Comparison of ENCODE assay signal across 17 cellular contexts in genomic region chr2:176121377-176122111, GRCh38. TPM values are rescaled to one million over a fixed set of nuclear protein-coding genes. Genes with fewer than 3 reads are reported as not detected.
DNase-seq lines count a peak whose midpoint lies in the region; ATAC-seq, FAIRE-seq and TF ChIP-seq lines count a peak whose summit lies in the region.
"Had no signal": no experiment of that assay in that cellular context is flagged by ENCODE, and none has a peak within 500 bp of the region (broad histone marks: within the 10 kb centered on the region; RNA-seq: fewer than 3 reads in every experiment).

No MANE protein-coding gene starts in this region.

- H3K27ac ChIP-seq in endothelial cell of umbilical vein (ENCODE audit: insufficient read depth, low read depth, low read length) (no peak overlapping the region), osteoblast (ENCODE audit: low read depth, low read length) (no peak overlapping the region), vagina (peak overlapping the region; percentile 77)

- dilution Hi-C loops in endothelial cell of umbilical vein (cut with MboI; ENCODE audit: extremely low pct_ligation_motif_present, low sequenced_read_pairs), result no loop called here

- H3K4me3 ChIP-seq in endothelial cell of umbilical vein (replicated peaks in 1 of 3; ENCODE audit: insufficient read depth in 1 of 3, low read depth in 1 of 3, low read length in 3 of 3) (peak overlapping the region in 2 of 3 experiments; percentile 49 to 61), osteoblast (ENCODE audit: insufficient read depth, low read length) (peak overlapping the region; percentile 76), vagina (peak overlapping the region; percentile 33 to 47)

- TF ChIP-seq POLR2A in endothelial cell of umbilical vein (IDR thresholded peaks at IDR 0.05; ENCODE audit: low read depth, low read length) (no peak), vagina (IDR thresholded peaks at IDR 0.05) (no peak)

- peak overlapping the region; percentile 80 for H3K4me2 ChIP-seq in endothelial cell of umbilical vein (ENCODE audit: insufficient read depth, low read length)
- peak overlapping the region; percentile 87 for H3K4me2 ChIP-seq in osteoblast (ENCODE audit: insufficient read depth, low read length)

- H3K27me3 ChIP-seq in endothelial cell of umbilical vein (ENCODE audit: control insufficient read depth in 2 of 2, insufficient read depth in 2 of 2, low read length in 2 of 2) (peaks cover 50 to 60% of the 10 kb centered on the region in 2 experiments), osteoblast (ENCODE audit: insufficient read depth, low read length) (peaks cover 77% of the 10 kb centered on the region), vagina (no peaks in the 10 kb centered on the region)

- H3K36me3 Mint-ChIP-seq in activated naive CD8-positive, alpha-beta T cell, result peaks cover 5% of the 10 kb centered on the region
- peaks cover 4% of the 10 kb centered on the region for H3K36me3 Mint-ChIP-seq in activated naive CD8-positive, alpha-beta T cell treated with anti-CD3 and anti-CD28 coated beads, Interleukin-2, amount 50 U/mL, for 24 hours (ENCODE audit: low read depth)
- no peaks in the 10 kb centered on the region for H3K36me3 Mint-ChIP-seq in activated CD4-positive, alpha-beta T cell treated with anti-CD3 and anti-CD28 coated beads for 36 hours (ENCODE audit: low read depth)

- BruUV-seq in endothelial cell of umbilical vein (replicated peaks; lab: Mats Ljungman, UMichigan), result no TSS peak

- H2AFZ ChIP-seq in endothelial cell of umbilical vein (ENCODE audit: low read depth, low read length), result no peak overlapping the region
- H2AFZ ChIP-seq in osteoblast (ENCODE audit: low read length), result no peak overlapping the region

- H3K4me1 Mint-ChIP-seq in activated naive CD8-positive, alpha-beta T cell (ENCODE audit: low read depth), result peaks cover 11% of the 10 kb centered on the region
- H3K4me1 Mint-ChIP-seq in activated naive CD8-positive, alpha-beta T cell treated with anti-CD3 and anti-CD28 coated beads, Interleukin-2, amount 50 U/mL, for 24 hours, result peaks cover 9% of the 10 kb centered on the region
- peaks cover 7% of the 10 kb centered on the region for H3K4me1 Mint-ChIP-seq in activated CD4-positive, alpha-beta T cell treated with anti-CD3 and anti-CD28 coated beads for 36 hours

- H3K27me3 Mint-ChIP-seq in activated naive CD8-positive, alpha-beta T cell, result peaks cover 57% of the 10 kb centered on the region
- peaks cover 84% of the 10 kb centered on the region for H3K27me3 Mint-ChIP-seq in activated naive CD8-positive, alpha-beta T cell treated with anti-CD3 and anti-CD28 coated beads, Interleukin-2, amount 50 U/mL, for 24 hours
- peaks cover 72% of the 10 kb centered on the region for H3K27me3 Mint-ChIP-seq in activated CD4-positive, alpha-beta T cell treated with anti-CD3 and anti-CD28 coated beads for 36 hours

- H3K79me2 ChIP-seq in endothelial cell of umbilical vein (ENCODE audit: control insufficient read depth, insufficient read depth, low read length) (no peaks in the 10 kb centered on the region), osteoblast (ENCODE audit: insufficient read depth, low read length) (no peaks in the 10 kb centered on the region)

- FAIRE-seq in endothelial cell of umbilical vein (lab: Jason Lieb, UNC), result no peak

- peak overlapping the region; percentile 17 for H3K4me3 Mint-ChIP-seq in activated naive CD8-positive, alpha-beta T cell
- no peak overlapping the region for H3K4me3 Mint-ChIP-seq in activated naive CD8-positive, alpha-beta T cell treated with anti-CD3 and anti-CD28 coated beads, Interleukin-2, amount 50 U/mL, for 24 hours
- H3K4me3 Mint-ChIP-seq in activated CD4-positive, alpha-beta T cell treated with anti-CD3 and anti-CD28 coated beads for 36 hours, result no peak overlapping the region

- H3K9me1 ChIP-seq in endothelial cell of umbilical vein (replicated peaks; ENCODE audit: control insufficient read depth, extremely low read depth, insufficient read depth, low read length), result no peaks in the 10 kb centered on the region

- H3K9ac ChIP-seq in endothelial cell of umbilical vein (replicated peaks; ENCODE audit: extremely low read depth, insufficient read depth, low read length), result no peak overlapping the region

- TF ChIP-seq CTCF in endothelial cell of umbilical vein (IDR thresholded peaks at IDR 0.05; ENCODE audit: extremely low read depth in 1 of 2, insufficient read depth in 1 of 2, low read depth in 1 of 2, low read length in 2 of 2) (no peak), osteoblast (IDR thresholded peaks at IDR 0.05; ENCODE audit: extremely low read depth, low read depth, low read length) (no peak), vagina (IDR thresholded peaks at IDR 0.05) (no peak)

- no peaks in the 10 kb centered on the region for H3K36me3 ChIP-seq in endothelial cell of umbilical vein (ENCODE audit: control insufficient read depth in 2 of 2, extremely low read depth in 1 of 2, insufficient read depth in 2 of 2, low read length in 2 of 2)
- H3K36me3 ChIP-seq in osteoblast (ENCODE audit: insufficient read depth, low read length), result no peaks in the 10 kb centered on the region
- H3K36me3 ChIP-seq in vagina, result peaks cover 0 to 7% of the 10 kb centered on the region in 2 donors

- CTCF ChIA-PET in endothelial cell of umbilical vein (lab: Charles Lee), result interaction anchor here (0.9 to 4.7 kb wide), 14 partner anchors 8 to 1040 kb away, joined by 3 to 28 read pairs (median 6); no protein-coding TSS in a partner anchor
- CTCF ChIA-PET in activated CD4-positive, alpha-beta T cell treated with anti-CD3 and anti-CD28 coated beads for 36 hours (lab: Charles Lee), result interaction anchor here (0.6 to 2.8 kb wide), 11 partner anchors 8 to 1021 kb away, joined by 3 to 12 read pairs (median 3); no protein-coding TSS in a partner anchor

- DNase-seq in activated naive CD8-positive, alpha-beta T cell treated with anti-CD3 and anti-CD28 coated beads, Interleukin-2, amount 50 U/mL, for 24 hours, result no peak
- DNase-seq in endothelial cell of umbilical vein (ENCODE audit: low read depth, low spot score) (no peak), osteoblast (ENCODE audit: insufficient read length, low spot score, missing footprints) (no peak), vagina (ENCODE audit: extremely low spot score in 2 of 2) (no peak), kidney glomerular epithelial cell (lab: John Stamatoyannopoulos, UW) (no peak), NCI-H226 (no peak)
- no peak for DNase-seq in activated CD4-positive, alpha-beta T cell treated with anti-CD3 and anti-CD28 coated beads for 36 hours
- DNase-seq: activated naive CD4-positive, alpha-beta T cell treated with Interleukin-2 at 50 U/mL for 16 hours; DMS153; effector memory CD8-positive, alpha-beta T cell; NCI-H2107; NK-92 treated with Interleukin-12 subunit alpha and Interleukin-12 subunit beta, amount 100 ng/mL, for 24 hours had no signal

- intact Hi-C loops in endothelial cell of umbilical vein (cut with micrococcal nuclease) (no loop called here), vagina (cut with DNase I) (loop anchor here (5.0 to 10.0 kb wide), 2 partner anchors 696 to 1023 kb away; no protein-coding TSS in a partner anchor)
- intact Hi-C loops in activated CD4-positive, alpha-beta T cell treated with anti-CD3 and anti-CD28 coated beads for 36 hours (cut with DNase I, micrococcal nuclease), result loop anchor here (2.0 to 10.0 kb wide), 4 partner anchors 15 to 1787 kb away; partner anchors contain the start of genes EVX2 (in 2 of the 2), HOXD11 (in 1 of the 2) and SP9 (in 1 of the 2)

- H3K9me3 ChIP-seq in endothelial cell of umbilical vein (replicated peaks; ENCODE audit: control insufficient read depth, insufficient read depth, low read length) (no peaks in the 10 kb centered on the region), osteoblast (ENCODE audit: low read depth, low read length) (no peaks in the 10 kb centered on the region), vagina (no peaks in the 10 kb centered on the region)

- H4K20me1 ChIP-seq in endothelial cell of umbilical vein (replicated peaks; ENCODE audit: control insufficient read depth, extremely low read depth, insufficient read depth, low read length) (no peaks in the 10 kb centered on the region), osteoblast (ENCODE audit: insufficient read depth, low read length) (no peaks in the 10 kb centered on the region)

- H3K9me3 Mint-ChIP-seq in activated naive CD8-positive, alpha-beta T cell (ENCODE audit: low read depth), result peaks cover 3% of the 10 kb centered on the region
- peaks cover 8% of the 10 kb centered on the region for H3K9me3 Mint-ChIP-seq in activated naive CD8-positive, alpha-beta T cell treated with anti-CD3 and anti-CD28 coated beads, Interleukin-2, amount 50 U/mL, for 24 hours
- H3K9me3 Mint-ChIP-seq in activated CD4-positive, alpha-beta T cell treated with anti-CD3 and anti-CD28 coated beads for 36 hours (ENCODE audit: low read depth), result peaks cover 4% of the 10 kb centered on the region
- H3K9me3 Mint-ChIP-seq: effector memory CD8-positive, alpha-beta T cell had no signal

- POLR2A ChIA-PET in endothelial cell of umbilical vein (lab: Charles Lee), result interaction anchor here (0.7 kb wide), 2 partner anchors 515 to 953 kb away, joined by 3 read pairs; partner anchors contain the start of gene ATF2
- POLR2A ChIA-PET in activated CD4-positive, alpha-beta T cell treated with anti-CD3 and anti-CD28 coated beads for 36 hours (lab: Charles Lee), result no interaction called here

- no peak overlapping the region for H3K27ac Mint-ChIP-seq in activated naive CD8-positive, alpha-beta T cell
- no peak overlapping the region for H3K27ac Mint-ChIP-seq in activated naive CD8-positive, alpha-beta T cell treated with anti-CD3 and anti-CD28 coated beads, Interleukin-2, amount 50 U/mL, for 24 hours
- no peak overlapping the region for H3K27ac Mint-ChIP-seq in activated CD4-positive, alpha-beta T cell treated with anti-CD3 and anti-CD28 coated beads for 36 hours

- H3K4me1 ChIP-seq in endothelial cell of umbilical vein (ENCODE audit: control insufficient read depth, extremely low read depth, insufficient read depth, low read length), result peaks cover 15% of the 10 kb centered on the region
- H3K4me1 ChIP-seq in osteoblast (ENCODE audit: insufficient read depth, low read length), result peaks cover 6% of the 10 kb centered on the region
- peaks cover 14% of the 10 kb centered on the region for H3K4me1 ChIP-seq in vagina

- ATAC-seq in activated naive CD8-positive, alpha-beta T cell treated with anti-CD3 and anti-CD28 coated beads, Interleukin-2, amount 50 U/mL, for 24 hours, result no peak
- no peak for ATAC-seq in activated CD4-positive, alpha-beta T cell treated with anti-CD3 and anti-CD28 coated beads for 36 hours
- ATAC-seq: Right ventricle myocardium inferior had no signal

RNA-seq across cellular contexts. Expression of gene HOXD9, which starts 1.0 kb away (rescaled TPM):
- 3.5 and 3.9 TPM in 2 replicates for total RNA-seq in endothelial cell of umbilical vein
- 1.9 and 2.3 TPM in 2 replicates for polyA plus RNA-seq in endothelial cell of umbilical vein
- polyA plus RNA-seq in endothelial cell of umbilical vein (2011; cell fraction: cytosol; rRNA removed), result 1.2 and 1.9 TPM in 2 replicates
- 1.0 and 1.2 TPM in 2 replicates for polyA plus RNA-seq in endothelial cell of umbilical vein (2011; cell fraction: nucleus; rRNA removed)
- 3.6 and 4.5 TPM in 2 replicates for polyA plus RNA-seq in endothelial cell of umbilical vein (2012)
- polyA minus RNA-seq in endothelial cell of umbilical vein, result 0.40 and 0.46 TPM in 2 replicates
- 2.0 TPM for polyA minus RNA-seq in endothelial cell of umbilical vein (2011; cell fraction: cytosol; rRNA and poly(A)+ RNA removed)
- 0.53 and 1.4 TPM in 2 replicates for polyA minus RNA-seq in endothelial cell of umbilical vein (2011; cell fraction: nucleus; rRNA and poly(A)+ RNA removed)
- total RNA-seq in osteoblast, result 0.36 and 0.59 TPM in 2 replicates
- 12.5 TPM for total RNA-seq in vagina
- not detected for total RNA-seq in activated CD4-positive, alpha-beta T cell treated with anti-CD3 and anti-CD28 coated beads for 36 hours
- total RNA-seq: Right ventricle myocardium inferior had no signal

RNA-seq across cellular contexts. Expression of gene HOXD10, which starts 5.0 kb away (rescaled TPM):
- total RNA-seq in endothelial cell of umbilical vein (not detected in 2 replicates), osteoblast (not detected in 2 replicates), vagina (19.6 TPM)
- polyA plus RNA-seq in endothelial cell of umbilical vein, result not detected in 2 replicates
- polyA plus RNA-seq in endothelial cell of umbilical vein (2011; cell fraction: cytosol; rRNA removed), result not detected in 2 replicates
- not detected in 2 replicates for polyA plus RNA-seq in endothelial cell of umbilical vein (2011; cell fraction: nucleus; rRNA removed)
- polyA plus RNA-seq in endothelial cell of umbilical vein (2012), result not detected in 2 replicates
- not detected in 2 replicates for polyA minus RNA-seq in endothelial cell of umbilical vein
- polyA minus RNA-seq in endothelial cell of umbilical vein (2011; cell fraction: cytosol; rRNA and poly(A)+ RNA removed), result not detected
- polyA minus RNA-seq in endothelial cell of umbilical vein (2011; cell fraction: nucleus; rRNA and poly(A)+ RNA removed), result not detected in 2 replicates
- not detected for total RNA-seq in activated CD4-positive, alpha-beta T cell treated with anti-CD3 and anti-CD28 coated beads for 36 hours
- total RNA-seq: myocyte, Right ventricle myocardium inferior had no signal

RNA-seq across cellular contexts. Expression of gene HOXD8, which starts 8.0 kb away (rescaled TPM):
- total RNA-seq in endothelial cell of umbilical vein (14.9 and 15.6 TPM in 2 replicates), osteoblast (3.3 and 5.6 TPM in 2 replicates), vagina (10.3 TPM)
- polyA plus RNA-seq in endothelial cell of umbilical vein, result 6.4 and 7.2 TPM in 2 replicates
- 7.9 and 8.0 TPM in 2 replicates for polyA plus RNA-seq in endothelial cell of umbilical vein (2011; cell fraction: cytosol; rRNA removed)
- 5.3 and 7.6 TPM in 2 replicates for polyA plus RNA-seq in endothelial cell of umbilical vein (2011; cell fraction: nucleus; rRNA removed)
- 13.0 and 15.6 TPM in 2 replicates for polyA plus RNA-seq in endothelial cell of umbilical vein (2012)
- 3.2 and 4.6 TPM in 2 replicates for polyA minus RNA-seq in endothelial cell of umbilical vein
- not detected for polyA minus RNA-seq in endothelial cell of umbilical vein (2011; cell fraction: cytosol; rRNA and poly(A)+ RNA removed)
- polyA minus RNA-seq in endothelial cell of umbilical vein (2011; cell fraction: nucleus; rRNA and poly(A)+ RNA removed), result 2.6 and 3.6 TPM in 2 replicates
- not detected for total RNA-seq in activated CD4-positive, alpha-beta T cell treated with anti-CD3 and anti-CD28 coated beads for 36 hours

RNA-seq across cellular contexts. Expression of gene HOXD11, which starts 14.5 kb away (rescaled TPM):
- total RNA-seq in endothelial cell of umbilical vein (not detected in 2 replicates), osteoblast (not detected in 2 replicates), vagina (19.4 TPM)
- polyA plus RNA-seq in endothelial cell of umbilical vein, result not detected in 2 replicates
- polyA plus RNA-seq in endothelial cell of umbilical vein (2011; cell fraction: cytosol; rRNA removed), result not detected in 2 replicates
- polyA plus RNA-seq in endothelial cell of umbilical vein (2011; cell fraction: nucleus; rRNA removed), result not detected in 2 replicates
- not detected in 2 replicates for polyA plus RNA-seq in endothelial cell of umbilical vein (2012)
- not detected in 2 replicates for polyA minus RNA-seq in endothelial cell of umbilical vein
- 1.0 TPM for polyA minus RNA-seq in endothelial cell of umbilical vein (2011; cell fraction: cytosol; rRNA and poly(A)+ RNA removed)
- polyA minus RNA-seq in endothelial cell of umbilical vein (2011; cell fraction: nucleus; rRNA and poly(A)+ RNA removed), result not detected in 2 replicates
- total RNA-seq in activated CD4-positive, alpha-beta T cell treated with anti-CD3 and anti-CD28 coated beads for 36 hours, result not detected
- total RNA-seq: myocyte, Right ventricle myocardium inferior had no signal

RNA-seq across cellular contexts. Expression of gene HOXD12, which starts 21.9 kb away (rescaled TPM):
- not detected in 2 replicates for total RNA-seq in endothelial cell of umbilical vein
- polyA plus RNA-seq in endothelial cell of umbilical vein, result not detected in 2 replicates
- polyA plus RNA-seq in endothelial cell of umbilical vein (2011; cell fraction: cytosol; rRNA removed), result not detected in 2 replicates
- not detected in 2 replicates for polyA plus RNA-seq in endothelial cell of umbilical vein (2011; cell fraction: nucleus; rRNA removed)
- not detected in 2 replicates for polyA plus RNA-seq in endothelial cell of umbilical vein (2012)
- not detected in 2 replicates for polyA minus RNA-seq in endothelial cell of umbilical vein
- not detected for polyA minus RNA-seq in endothelial cell of umbilical vein (2011; cell fraction: cytosol; rRNA and poly(A)+ RNA removed)
- not detected in 2 replicates for polyA minus RNA-seq in endothelial cell of umbilical vein (2011; cell fraction: nucleus; rRNA and poly(A)+ RNA removed)
- not detected in 2 replicates for total RNA-seq in osteoblast
- total RNA-seq in vagina, result 1.7 TPM
- not detected for total RNA-seq in activated CD4-positive, alpha-beta T cell treated with anti-CD3 and anti-CD28 coated beads for 36 hours
- total RNA-seq: glomerular endothelial cell, myocyte, Right ventricle myocardium inferior, sciatic nerve had no signal

Comparison
In these comparisons a context has a peak if more than half of its experiments do, and no peak if none do; other contexts are left out.
1. RNA of gene HOXD10, which starts 5.0 kb away (total RNA-seq): 19.6 TPM in vagina (single experiment); not detected in endothelial cell of umbilical vein, not detected in osteoblast and not detected in activated CD4-positive, alpha-beta T cell treated with anti-CD3 and anti-CD28 coated beads for 36 hours; every median in the first group is over 10 times any median in the second.
2. Peak in every context shown above with its lines, with median percentiles within 50 percentile points of each other: H3K4me3 ChIP-seq.